ENCODE assay signal across 9 cellular contexts in the genomic region with DNA sequence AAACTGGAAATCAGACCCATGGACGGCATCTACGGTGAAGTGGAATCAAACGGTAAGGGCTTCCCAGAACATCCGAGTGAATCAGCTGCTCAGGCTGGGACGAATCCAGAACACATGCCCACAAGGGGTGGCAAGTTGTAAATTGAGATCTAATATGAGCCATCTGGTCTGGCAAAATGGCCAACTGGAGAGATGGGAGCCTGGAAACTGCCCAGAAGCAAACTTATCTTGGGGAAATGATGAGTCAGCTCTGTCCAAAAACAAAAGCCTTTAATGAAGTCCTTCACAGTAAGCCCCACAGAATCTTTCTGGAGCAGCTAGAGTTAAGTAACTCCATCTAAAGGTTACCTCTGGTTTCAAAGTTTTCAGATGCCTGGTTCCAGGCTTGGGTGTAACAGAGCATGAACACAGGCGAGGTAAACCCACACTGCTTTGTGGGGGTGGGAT. TPM values are rescaled to one million over a fixed set of nuclear protein-coding genes. Genes with fewer than 3 reads are reported as not detected.
DNase-seq lines count a peak whose midpoint lies in the region; ATAC-seq and TF ChIP-seq lines count a peak whose summit lies in the region.
"Had no signal": no experiment of that assay in that cellular context is flagged by ENCODE, and none has a peak within 500 bp of the region (broad histone marks: within the 10 kb centered on the region; RNA-seq: fewer than 3 reads in every experiment).

No MANE protein-coding gene starts in this region.

- no peak for TF ChIP-seq CTCF in astrocyte of the spinal cord (IDR thresholded peaks at IDR 0.05; ENCODE audit: low read depth, low read length)
- no peak for TF ChIP-seq CTCF in tibial artery (IDR thresholded peaks at IDR 0.05)

- in situ Hi-C loops in astrocyte of the spinal cord (cut with HindIII; ENCODE audit: low sequenced_read_pairs), result no loop called here

- intact Hi-C loops in left colon (cut with DNase I, micrococcal nuclease), result loop anchor here in 1 of 2 donors (10.0 kb wide), 1 partner anchor 102 kb away; no protein-coding TSS in a partner anchor
- intact Hi-C loops in tibial artery (cut with DNase I; ENCODE audit: low total_unique reads), result loop anchor here (10.0 kb wide), 1 partner anchor 212 kb away; no protein-coding TSS in a partner anchor
- intact Hi-C loops in posterior vena cava (cut with DNase I), result loop anchor here in 1 of 2 donors (10.0 kb wide), 1 partner anchor 112 kb away; the partner anchor contains the start of gene ENAH

- peak; percentile 26 for ATAC-seq in left colon
- no peak for ATAC-seq in HG02798 (IDR thresholded peaks at IDR 0.05; ENCODE audit: poor library complexity, unreplicated experiment)

- peaks cover 0 to 54% (median 50%) of the 10 kb centered on the region in 4 donors for H3K4me1 ChIP-seq in tibial artery

- H3K27me3 ChIP-seq in tibial artery, result no peaks in the 10 kb centered on the region

- H3K27ac ChIP-seq in KOPT-K1 (ENCODE audit: low read depth, low read length, poor library complexity, severe bottlenecking) (peak overlapping the region; percentile 55), tibial artery (peak overlapping the region; percentile 58 to 60)

- H3K4me3 ChIP-seq in astrocyte of the spinal cord (ENCODE audit: low read depth, low read length) (no peak overlapping the region), tibial artery (no peak overlapping the region)

- H3K36me3 ChIP-seq in KOPT-K1 (ENCODE audit: insufficient read depth, low read length) (no peaks in the 10 kb centered on the region), tibial artery (no peaks in the 10 kb centered on the region)

- DNase-seq in astrocyte of the spinal cord (ENCODE audit: low read depth, low spot score), result peak; percentile 95
- DNase-seq in left colon, result peak in 1 of 2 donors; percentile 56
- DNase-seq in tibial artery, result peak; percentile 56 to 69
- no peak for DNase-seq in posterior vena cava (ENCODE audit: low spot score)
- DNase-seq in SHP77 treated with DMSO at 0.1 percent for 48 hours (lab: John Stamatoyannopoulos, UW), result no peak
- DNase-seq in DMS114 treated with DMSO at 0.1 percent for 48 hours (lab: John Stamatoyannopoulos, UW; ENCODE audit: unreplicated experiment), result no peak
- DNase-seq: activated CD4-positive, alpha-beta T cell treated with anti-CD3 and anti-CD28 coated beads for 48 hours had no signal

- no peaks in the 10 kb centered on the region for H3K9me3 ChIP-seq in KOPT-K1 (ENCODE audit: insufficient read depth, low read length, poor library complexity, severe bottlenecking)
- no peaks in the 10 kb centered on the region for H3K9me3 ChIP-seq in tibial artery

RNA-seq across cellular contexts. Expression of gene SRP9, which starts 10.6 kb away (rescaled TPM):
- total RNA-seq in left colon (100 to 1,000 TPM; 186 to 202 TPM), posterior vena cava (100 to 1,000 TPM; 167 to 207 TPM)

RNA-seq across cellular contexts. Expression of gene EPHX1, which starts 42.9 kb away (rescaled TPM):
- total RNA-seq in left colon (10 to 100 TPM; 59.3 to 67.3 TPM), posterior vena cava (100 to 1,000 TPM in 1 of 2 donors, 10 to 100 TPM in 1; 58.9 to 113 TPM)

Comparison
In these comparisons a context has a peak if more than half of its experiments do, and no peak if none do; other contexts are left out.
1. DNase-seq: peak in astrocyte of the spinal cord (single experiment) and tibial artery (2 of 2); none in posterior vena cava (single experiment), SHP77 treated with DMSO at 0.1 percent for 48 hours (single experiment) and DMS114 treated with DMSO at 0.1 percent for 48 hours (single experiment).